ENCODE assay signal across 8 cellular contexts in the genomic region with DNA sequence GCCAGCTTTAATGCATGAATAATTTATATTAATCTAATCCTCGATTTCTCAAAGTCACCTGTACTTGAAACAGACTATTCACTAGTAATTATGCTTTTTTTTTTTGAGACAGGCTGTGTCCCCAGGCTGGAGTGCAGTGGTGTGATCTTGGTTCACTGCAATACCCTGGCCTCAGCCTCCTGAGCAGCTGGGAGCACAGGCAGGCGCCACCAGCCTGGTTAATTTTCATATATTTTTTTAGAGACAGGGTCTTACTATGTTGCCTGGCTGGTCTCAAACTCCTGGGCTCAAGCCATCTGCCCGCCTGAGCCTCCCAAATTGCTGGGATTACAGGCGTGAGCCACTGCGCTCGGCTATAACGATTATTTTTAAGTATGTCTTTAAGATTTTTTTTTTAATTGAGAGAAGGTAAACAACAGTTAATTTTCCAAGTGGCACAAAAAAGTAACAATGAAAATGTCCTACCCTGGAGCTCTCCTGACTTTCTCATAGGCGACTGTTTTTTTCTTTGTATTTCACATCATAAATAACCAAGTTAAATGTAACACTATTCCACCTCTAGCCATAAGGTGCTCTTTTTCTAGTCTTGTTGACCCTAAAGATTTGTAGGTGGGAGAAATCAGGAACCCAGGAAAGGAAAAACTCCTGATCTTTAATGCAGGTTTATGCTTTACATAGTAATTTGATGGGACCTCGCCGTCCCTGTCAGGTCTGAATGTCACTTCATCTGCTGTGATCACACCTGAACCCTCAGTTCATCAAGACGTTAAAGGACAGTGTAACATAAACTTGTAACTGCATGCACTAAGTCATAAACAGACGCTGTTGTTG. TPM values are rescaled to one million over a fixed set of nuclear protein-coding genes. Genes with fewer than 3 reads are reported as not detected.
DNase-seq lines count a peak whose midpoint lies in the region; ATAC-seq and TF ChIP-seq lines count a peak whose summit lies in the region.

No MANE protein-coding gene starts in this region.

- peak overlapping the region; percentile 88 for H3K4me3 ChIP-seq in CD4-positive, CD25-positive, alpha-beta regulatory T cell (ENCODE audit: low read depth, low read length)
- H3K4me3 ChIP-seq in NB4 (ENCODE audit: low read depth, low read length) (peak overlapping the region; percentile 65), colonic mucosa (peak overlapping the region; percentile 65), neural cell (ENCODE audit: low read length) (peak overlapping the region; percentile 80)

- intact Hi-C loops in colonic mucosa (cut with DNase I) = loop anchor here (5.0 kb wide), 1 partner anchor 33 kb away; the partner anchor contains the start of gene NDUFV2

- no peak for DNase-seq in CD4-positive, CD25-positive, alpha-beta regulatory T cell
- DNase-seq in NB4 (ENCODE audit: low read depth) (no peak), colonic mucosa (no peak), NCI-H187 treated with DMSO at 0.1 percent for 48 hours (lab: John Stamatoyannopoulos, UW) (no peak), NCI-H446 treated with DMSO at 0.1 percent for 48 hours (lab: John Stamatoyannopoulos, UW) (no peak)
- DNase-seq in effector CD4-positive, alpha-beta T cell = no peak

- peaks cover 33% of the 10 kb centered on the region for H3K36me3 ChIP-seq in CD4-positive, CD25-positive, alpha-beta regulatory T cell (ENCODE audit: control insufficient read depth, insufficient read depth, low read length)
- H3K36me3 ChIP-seq in colonic mucosa = no peaks in the 10 kb centered on the region
- H3K36me3 ChIP-seq in neural cell (ENCODE audit: insufficient read depth, low read length) = peaks cover under 1% of the 10 kb centered on the region

- H3K27me3 ChIP-seq in CD4-positive, CD25-positive, alpha-beta regulatory T cell (ENCODE audit: control insufficient read depth, insufficient read depth, low read length) = no peaks in the 10 kb centered on the region
- H3K27me3 ChIP-seq in colonic mucosa (no peaks in the 10 kb centered on the region), neural cell (ENCODE audit: insufficient read depth, low read depth, low read length) (no peaks in the 10 kb centered on the region)

- TF ChIP-seq CTCF in NB4 (IDR thresholded peaks at IDR 0.05; ENCODE audit: low read depth, low read length) = no peak
- TF ChIP-seq CTCF in colonic mucosa (IDR thresholded peaks at IDR 0.05) = no peak
- no peak for TF ChIP-seq CTCF in neural cell (IDR thresholded peaks at IDR 0.05; ENCODE audit: poor library complexity, severe bottlenecking)

- H3K27ac ChIP-seq in CD4-positive, CD25-positive, alpha-beta regulatory T cell (ENCODE audit: insufficient read depth, low read length, poor library complexity, severe bottlenecking) = peak overlapping the region; percentile 97
- H3K27ac ChIP-seq in colonic mucosa = peak overlapping the region; percentile 98
- peak overlapping the region; percentile 97 for H3K27ac ChIP-seq in neural cell (ENCODE audit: low read length)

- no peaks in the 10 kb centered on the region for H3F3A ChIP-seq in neural cell (ENCODE audit: insufficient read depth, low read length, poor library complexity, severe bottlenecking)

- H3K4me2 ChIP-seq in neural cell (ENCODE audit: low read length) = peak overlapping the region; percentile 92

- H3K9ac ChIP-seq in colonic mucosa (ENCODE audit: low read depth in 2 of 2, low read length in 2 of 2) (peak overlapping the region in 1 of 2 donors; percentile 80), neural cell (ENCODE audit: low read length) (peak overlapping the region; percentile 95)

- no peak for TF ChIP-seq POLR2A in NB4 (IDR thresholded peaks at IDR 0.05; ENCODE audit: extremely low read depth, insufficient read length)

- TF ChIP-seq EP300 in neural cell (conservative IDR thresholded peaks at IDR 0.05; ENCODE audit: poor library complexity, severe bottlenecking) = no peak

- H3K4me3 Mint-ChIP-seq in CD4-positive, CD25-positive, alpha-beta regulatory T cell = peak overlapping the region; percentile 92 to 99 (median 98)

- no peaks in the 10 kb centered on the region for H3K9me3 ChIP-seq in CD4-positive, CD25-positive, alpha-beta regulatory T cell (ENCODE audit: control insufficient read depth in 2 of 2, low read length in 2 of 2)
- no peaks in the 10 kb centered on the region for H3K9me3 ChIP-seq in colonic mucosa
- H3K9me3 ChIP-seq in neural cell (ENCODE audit: low read length) = no peaks in the 10 kb centered on the region

- H3K4me1 ChIP-seq in CD4-positive, CD25-positive, alpha-beta regulatory T cell (ENCODE audit: control insufficient read depth, insufficient read depth, low read length, poor library complexity, severe bottlenecking) = peaks cover 54% of the 10 kb centered on the region
- H3K4me1 ChIP-seq in colonic mucosa = peaks cover 5% of the 10 kb centered on the region

- peaks cover 8% of the 10 kb centered on the region for H3K27me3 Mint-ChIP-seq in CD4-positive, CD25-positive, alpha-beta regulatory T cell

- H3K36me3 Mint-ChIP-seq in CD4-positive, CD25-positive, alpha-beta regulatory T cell = peaks cover 13% of the 10 kb centered on the region

- H3K79me2 ChIP-seq in neural cell (replicated peaks; ENCODE audit: insufficient read depth, low read length) = peaks cover 47% of the 10 kb centered on the region

- TF ChIP-seq RAD21 in neural cell (conservative IDR thresholded peaks at IDR 0.05) = no peak

- no peaks in the 10 kb centered on the region for H3K9me3 Mint-ChIP-seq in CD4-positive, CD25-positive, alpha-beta regulatory T cell

- no peak for ATAC-seq in CD4-positive, CD25-positive, alpha-beta regulatory T cell (ENCODE audit: low read depth in 2 of 2)
- no peak for ATAC-seq in HG02938 (IDR thresholded peaks at IDR 0.05; ENCODE audit: unreplicated experiment)

- peak overlapping the region; percentile 76 to 99 (median 96) for H3K27ac Mint-ChIP-seq in CD4-positive, CD25-positive, alpha-beta regulatory T cell

- H3K9me2 ChIP-seq in neural cell (ENCODE audit: insufficient read depth, low read length) = no peaks in the 10 kb centered on the region

- no peak overlapping the region for H2AFZ ChIP-seq in neural cell (ENCODE audit: low read depth, low read length)

- peaks cover 10% of the 10 kb centered on the region for H4K20me1 ChIP-seq in neural cell (ENCODE audit: insufficient read depth)

- peaks cover 40 to 70% (median 47%) of the 10 kb centered on the region in 4 donors for H3K4me1 Mint-ChIP-seq in CD4-positive, CD25-positive, alpha-beta regulatory T cell

TF ChIP-seq in neural cell, 6 proteins besides CTCF, POLR2A, EP300 and RAD21:
- TF ChIP-seq MXI1 (conservative IDR thresholded peaks at IDR 0.05; ENCODE audit: poor library complexity, severe bottlenecking) (no peak), EZH2 (IDR thresholded peaks at IDR 0.05; ENCODE audit: borderline replicate concordance, insufficient read depth, low read length, poor library complexity, severe bottlenecking) (no peak), TAF1 (IDR thresholded peaks at IDR 0.05; ENCODE audit: low read depth) (no peak), POLR2AphosphoS5 (IDR thresholded peaks at IDR 0.05) (no peak), SMC3 (conservative IDR thresholded peaks at IDR 0.05; ENCODE audit: poor library complexity) (no peak)
- TF ChIP-seq, protein P1, sequence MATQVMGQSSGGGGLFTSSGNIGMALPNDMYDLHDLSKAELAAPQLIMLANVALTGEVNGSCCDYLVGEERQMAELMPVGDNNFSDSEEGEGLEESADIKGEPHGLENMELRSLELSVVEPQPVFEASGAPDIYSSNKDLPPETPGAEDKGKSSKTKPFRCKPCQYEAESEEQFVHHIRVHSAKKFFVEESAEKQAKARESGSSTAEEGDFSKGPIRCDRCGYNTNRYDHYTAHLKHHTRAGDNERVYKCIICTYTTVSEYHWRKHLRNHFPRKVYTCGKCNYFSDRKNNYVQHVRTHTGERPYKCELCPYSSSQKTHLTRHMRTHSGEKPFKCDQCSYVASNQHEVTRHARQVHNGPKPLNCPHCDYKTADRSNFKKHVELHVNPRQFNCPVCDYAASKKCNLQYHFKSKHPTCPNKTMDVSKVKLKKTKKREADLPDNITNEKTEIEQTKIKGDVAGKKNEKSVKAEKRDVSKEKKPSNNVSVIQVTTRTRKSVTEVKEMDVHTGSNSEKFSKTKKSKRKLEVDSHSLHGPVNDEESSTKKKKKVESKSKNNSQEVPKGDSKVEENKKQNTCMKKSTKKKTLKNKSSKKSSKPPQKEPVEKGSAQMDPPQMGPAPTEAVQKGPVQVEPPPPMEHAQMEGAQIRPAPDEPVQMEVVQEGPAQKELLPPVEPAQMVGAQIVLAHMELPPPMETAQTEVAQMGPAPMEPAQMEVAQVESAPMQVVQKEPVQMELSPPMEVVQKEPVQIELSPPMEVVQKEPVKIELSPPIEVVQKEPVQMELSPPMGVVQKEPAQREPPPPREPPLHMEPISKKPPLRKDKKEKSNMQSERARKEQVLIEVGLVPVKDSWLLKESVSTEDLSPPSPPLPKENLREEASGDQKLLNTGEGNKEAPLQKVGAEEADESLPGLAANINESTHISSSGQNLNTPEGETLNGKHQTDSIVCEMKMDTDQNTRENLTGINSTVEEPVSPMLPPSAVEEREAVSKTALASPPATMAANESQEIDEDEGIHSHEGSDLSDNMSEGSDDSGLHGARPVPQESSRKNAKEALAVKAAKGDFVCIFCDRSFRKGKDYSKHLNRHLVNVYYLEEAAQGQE (IDR thresholded peaks at IDR 0.05; ENCODE audit: borderline replicate concordance) = no peak

RNA-seq across cellular contexts. Expression of gene ANKRD12, which starts 1.3 kb away (rescaled TPM):
- total RNA-seq in CD4-positive, CD25-positive, alpha-beta regulatory T cell = 200 TPM
- polyA plus RNA-seq in CD4-positive, CD25-positive, alpha-beta regulatory T cell = 10 to 100 TPM; 28.2 to 41.9 (median 37.0) TPM
- 10 to 100 TPM; 27.9 to 55.7 TPM for total RNA-seq in colonic mucosa
- 25.1 and 32.3 TPM in 2 replicates for polyA plus RNA-seq in neural cell
- 146 and 178 TPM in 2 replicates for polyA minus RNA-seq in neural cell

RNA-seq across cellular contexts. Expression of gene NDUFV2, which starts 32.8 kb away (rescaled TPM):
- 207 TPM for total RNA-seq in CD4-positive, CD25-positive, alpha-beta regulatory T cell
- 100 to 1,000 TPM; 221 to 282 (median 255) TPM for polyA plus RNA-seq in CD4-positive, CD25-positive, alpha-beta regulatory T cell
- 100 to 1,000 TPM; 175 to 203 TPM for total RNA-seq in colonic mucosa
- polyA plus RNA-seq in neural cell = 244 and 285 TPM in 2 replicates
- 150 and 158 TPM in 2 replicates for polyA minus RNA-seq in neural cell
